In the genomic region with DNA sequence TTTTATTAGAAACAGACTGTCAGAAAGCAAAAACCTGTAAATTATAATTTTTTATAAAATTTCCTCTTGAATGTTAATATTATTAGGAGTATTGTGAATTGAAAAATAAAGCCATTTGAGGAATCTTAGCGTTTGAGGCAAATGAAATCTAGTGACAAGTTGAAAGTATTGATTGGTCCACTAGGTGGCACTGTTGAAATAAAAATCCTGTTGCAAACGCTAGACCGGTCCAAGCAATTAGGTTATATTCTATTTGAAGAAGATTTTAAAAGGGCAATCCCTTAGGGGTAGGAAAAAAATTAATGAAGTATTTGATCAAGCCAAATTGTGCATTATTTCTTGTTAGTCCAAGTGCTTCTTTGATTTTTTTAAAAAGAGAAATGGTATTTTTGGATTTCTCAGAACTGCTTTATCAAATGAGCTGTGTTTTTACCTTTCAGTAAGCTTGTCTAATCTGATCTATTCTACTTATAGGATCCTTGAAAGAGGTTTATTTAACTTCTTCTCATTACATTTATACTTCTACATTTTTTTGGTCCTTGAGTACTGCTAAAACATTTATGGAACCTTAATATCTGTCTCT, we compare ENCODE assay signal across 8 cellular contexts. TPM values are rescaled to one million over a fixed set of nuclear protein-coding genes. Genes with fewer than 3 reads are reported as not detected.
A peak's percentile ranks its signal among the peaks of the same experiment; 100 is the strongest.
DNase-seq lines count a peak whose midpoint lies in the region; ATAC-seq and TF ChIP-seq lines count a peak whose summit lies in the region.

No MANE protein-coding gene starts in this region.

- ATAC-seq in HG02885 (IDR thresholded peaks at IDR 0.05; ENCODE audit: poor library complexity, unreplicated experiment) (peak; percentile 64), activated B cell treated with CpG ODN at 0.5 μM for 24 hours (ENCODE audit: low read depth) (peak; percentile 49)

- H3K27ac ChIP-seq in A673 (ENCODE audit: low read depth, low read length, poor library complexity, severe bottlenecking) (no peak overlapping the region), left ventricle myocardium inferior (replicated peaks) (no peak overlapping the region), sigmoid colon (no peak overlapping the region)

- H3K9me3 ChIP-seq in A673 (ENCODE audit: low read depth, low read length, poor library complexity, severe bottlenecking) (no peaks in the 10 kb centered on the region), left ventricle myocardium inferior (replicated peaks) (no peaks in the 10 kb centered on the region), sigmoid colon (no peaks in the 10 kb centered on the region)

- 3 to 8% methylated on average over 3 of the region's 3 CpGs for WGBS in sigmoid colon, 2 donors

- no peak overlapping the region for H3K4me3 Mint-ChIP-seq in activated B cell treated with CpG ODN at 0.5 μM for 24 hours

- no peaks in the 10 kb centered on the region for H3K27me3 ChIP-seq in A673 (replicated peaks; ENCODE audit: insufficient read depth, low read depth, low read length, poor library complexity)
- no peaks in the 10 kb centered on the region for H3K27me3 ChIP-seq in left ventricle myocardium inferior (ENCODE audit: low read depth)
- H3K27me3 ChIP-seq in sigmoid colon: no peaks in the 10 kb centered on the region

- H3K27ac Mint-ChIP-seq in activated B cell treated with CpG ODN at 0.5 μM for 24 hours: no peak overlapping the region

- no TSS peak for BruUV-seq in A673 (replicated peaks; lab: Mats Ljungman, UMichigan)

- H3K36me3 Mint-ChIP-seq in activated B cell treated with CpG ODN at 0.5 μM for 24 hours (ENCODE audit: low read depth): peaks cover 19% of the 10 kb centered on the region

- H3K4me1 ChIP-seq in A673 (ENCODE audit: insufficient read depth, low read length, poor library complexity, severe bottlenecking) (peaks cover 13% of the 10 kb centered on the region), left ventricle myocardium inferior (peaks cover 9% of the 10 kb centered on the region), sigmoid colon (no peaks in the 10 kb centered on the region)

- POLR2A ChIA-PET in A673 (lab: Charles Lee; ENCODE audit: low non-redundant PET) (interaction anchor here (0.6 to 0.7 kb wide), 2 partner anchors 136 to 486 kb away, joined by 4 to 10 read pairs; no protein-coding TSS in a partner anchor), activated B cell treated with CpG ODN at 0.5 μM for 24 hours (lab: Charles Lee) (interaction anchor here (0.7 to 1.4 kb wide), 2 partner anchors 41 to 58 kb away, joined by 3 read pairs; a partner anchor contains a TSS)

- H3K4me1 Mint-ChIP-seq in activated B cell treated with CpG ODN at 0.5 μM for 24 hours: peaks cover 3% of the 10 kb centered on the region

- intact Hi-C loops in A673 (cut with micrococcal nuclease; ENCODE audit: unreplicated experiment): loop anchor here (2.0 to 10.0 kb wide), 7 partner anchors 83 to 1403 kb away; a partner anchor contains a TSS
- intact Hi-C loops in activated B cell treated with CpG ODN at 0.5 μM for 24 hours (cut with micrococcal nuclease): loop anchor here (1.0 to 5.0 kb wide), 6 partner anchors 39 to 697 kb away; a partner anchor contains a TSS
- intact Hi-C loops in left ventricle myocardium inferior (cut with micrococcal nuclease): no loop called here
- intact Hi-C loops in sigmoid colon (cut with DNase I): loop anchor here (5.0 to 10.0 kb wide), 3 partner anchors 231 to 601 kb away; a partner anchor contains a TSS

- H3K4me3 ChIP-seq in A673 (ENCODE audit: low read depth, low read length, poor library complexity, severe bottlenecking) (no peak overlapping the region), left ventricle myocardium inferior (no peak overlapping the region), sigmoid colon (no peak overlapping the region)

- no peaks in the 10 kb centered on the region for H3K9me3 Mint-ChIP-seq in activated B cell treated with CpG ODN at 0.5 μM for 24 hours

- no peaks in the 10 kb centered on the region for H3K27me3 Mint-ChIP-seq in activated B cell treated with CpG ODN at 0.5 μM for 24 hours

- DNase-seq in A673 (ENCODE audit: low spot score) (peak; percentile 84), GF-D8 (lab: John Stamatoyannopoulos, UW) (peak; percentile 12), NCI-H2171 (lab: John Stamatoyannopoulos, UW) (peak; percentile 21), activated B cell treated with CpG ODN at 0.5 μM for 24 hours (no peak), left ventricle myocardium inferior (no peak), sigmoid colon (no peak), T-helper 9 cell (no peak)

- H3K36me3 ChIP-seq in A673 (ENCODE audit: insufficient read depth, low read length, poor library complexity, severe bottlenecking) (no peaks in the 10 kb centered on the region), left ventricle myocardium inferior (peaks cover 6% of the 10 kb centered on the region), sigmoid colon (peaks cover 0 to 6% (median 0%) of the 10 kb centered on the region in 4 donors)

- TF ChIP-seq CTCF in A673 (conservative IDR thresholded peaks at IDR 0.05; ENCODE audit: low read depth, low read length) (peak; percentile 77), activated B cell treated with CpG ODN at 0.5 μM for 24 hours (IDR thresholded peaks at IDR 0.05) (peak; percentile 31), left ventricle myocardium inferior (IDR thresholded peaks at IDR 0.05; ENCODE audit: borderline replicate concordance) (peak; percentile 81), sigmoid colon (IDR thresholded peaks at IDR 0.05) (peak in 3 of 4 experiments; percentile 35 to 70 (median 39))

- TF ChIP-seq POLR2A in sigmoid colon (IDR thresholded peaks at IDR 0.05): no peak

- CTCF ChIA-PET in A673 (lab: Charles Lee): interaction anchor here (0.5 to 1.9 kb wide), 9 partner anchors 80 to 696 kb away, joined by 3 to 21 read pairs (median 3); no protein-coding TSS in a partner anchor
- CTCF ChIA-PET in activated B cell treated with CpG ODN at 0.5 μM for 24 hours (lab: Charles Lee): interaction anchor here (0.6 to 2.0 kb wide), 24 partner anchors 8 to 696 kb away, joined by 3 to 12 read pairs (median 3); no protein-coding TSS in a partner anchor

- TF ChIP-seq EP300 in sigmoid colon (IDR thresholded peaks at IDR 0.05): no peak

RNA-seq across cellular contexts. Expression of a gene that starts 57.7 kb away (rescaled TPM):
- total RNA-seq in A673 (2021) (14.4 and 15.1 TPM in 2 replicates), activated B cell treated with CpG ODN at 0.5 μM for 24 hours (24.2 and 28.4 TPM in 2 replicates), left ventricle myocardium inferior (10.9 TPM), sigmoid colon (10 to 100 TPM in 3 of 4 donors, 1 to 10 TPM in 1; 4.8 to 15.5 (median 11.8) TPM)
- 1 to 10 TPM; 3.6 to 9.0 (median 5.9) TPM for polyA plus RNA-seq in sigmoid colon

Comparison
In these comparisons a context has a peak if more than half of its experiments do, and no peak if none do; other contexts are left out.
1. DNase-seq: peak in A673 (single experiment), GF-D8 (single experiment) and NCI-H2171 (single experiment); none in activated B cell treated with CpG ODN at 0.5 μM for 24 hours (single experiment), left ventricle myocardium inferior (single experiment), sigmoid colon (single experiment) and T-helper 9 cell (single experiment).
2. CTCF ChIP-seq: peak in every context shown above with its lines; median percentile 81 in left ventricle myocardium inferior; 77 in A673; 39 in sigmoid colon; 31 in activated B cell treated with CpG ODN at 0.5 μM for 24 hours.